1 cellular context compared by ENCODE assay signal in genomic region chr21:31318971-31319370, GRCh38.
TF ChIP-seq lines count a peak whose summit lies in the region.

No MANE protein-coding gene starts in this region.

TF ChIP-seq in WTC11, 78 proteins besides CTCF, POLR2A, EP300 and RAD21 (continued from another document):
- TF ChIP-seq, protein P1, sequence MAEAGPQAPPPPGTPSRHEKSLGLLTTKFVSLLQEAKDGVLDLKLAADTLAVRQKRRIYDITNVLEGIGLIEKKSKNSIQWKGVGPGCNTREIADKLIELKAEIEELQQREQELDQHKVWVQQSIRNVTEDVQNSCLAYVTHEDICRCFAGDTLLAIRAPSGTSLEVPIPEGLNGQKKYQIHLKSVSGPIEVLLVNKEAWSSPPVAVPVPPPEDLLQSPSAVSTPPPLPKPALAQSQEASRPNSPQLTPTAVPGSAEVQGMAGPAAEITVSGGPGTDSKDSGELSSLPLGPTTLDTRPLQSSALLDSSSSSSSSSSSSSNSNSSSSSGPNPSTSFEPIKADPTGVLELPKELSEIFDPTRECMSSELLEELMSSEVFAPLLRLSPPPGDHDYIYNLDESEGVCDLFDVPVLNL (CRISPR knock-in tag; IDR thresholded peaks at IDR 0.05; ENCODE audit: borderline replicate concordance, low read depth), result no peak
- no peak for TF ChIP-seq GABPB1 (CRISPR knock-in tag; IDR thresholded peaks at IDR 0.05)
- TF ChIP-seq FOXK1 (CRISPR knock-in tag; IDR thresholded peaks at IDR 0.05), result no peak
- TF ChIP-seq TCF7 (CRISPR knock-in tag; IDR thresholded peaks at IDR 0.05; ENCODE audit: low read depth), result no peak
- TF ChIP-seq ZBTB43 (CRISPR knock-in tag; IDR thresholded peaks at IDR 0.05), result no peak
- no peak for TF ChIP-seq ZNF396 (CRISPR knock-in tag; IDR thresholded peaks at IDR 0.05; ENCODE audit: borderline replicate concordance)
- TF ChIP-seq SMAD3 (CRISPR knock-in tag; IDR thresholded peaks at IDR 0.05; ENCODE audit: borderline replicate concordance), result no peak
- TF ChIP-seq, protein P2, sequence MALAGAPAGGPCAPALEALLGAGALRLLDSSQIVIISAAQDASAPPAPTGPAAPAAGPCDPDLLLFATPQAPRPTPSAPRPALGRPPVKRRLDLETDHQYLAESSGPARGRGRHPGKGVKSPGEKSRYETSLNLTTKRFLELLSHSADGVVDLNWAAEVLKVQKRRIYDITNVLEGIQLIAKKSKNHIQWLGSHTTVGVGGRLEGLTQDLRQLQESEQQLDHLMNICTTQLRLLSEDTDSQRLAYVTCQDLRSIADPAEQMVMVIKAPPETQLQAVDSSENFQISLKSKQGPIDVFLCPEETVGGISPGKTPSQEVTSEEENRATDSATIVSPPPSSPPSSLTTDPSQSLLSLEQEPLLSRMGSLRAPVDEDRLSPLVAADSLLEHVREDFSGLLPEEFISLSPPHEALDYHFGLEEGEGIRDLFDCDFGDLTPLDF (CRISPR knock-in tag; IDR thresholded peaks at IDR 0.05), result no peak
- TF ChIP-seq NR3C1 (CRISPR knock-in tag; conservative IDR thresholded peaks at IDR 0.05; ENCODE audit: low read depth), result no peak
- TF ChIP-seq KAT7 (CRISPR knock-in tag; IDR thresholded peaks at IDR 0.05; ENCODE audit: borderline replicate concordance), result no peak
